ENCODE assay signal across 35 cellular contexts in the genomic region with DNA sequence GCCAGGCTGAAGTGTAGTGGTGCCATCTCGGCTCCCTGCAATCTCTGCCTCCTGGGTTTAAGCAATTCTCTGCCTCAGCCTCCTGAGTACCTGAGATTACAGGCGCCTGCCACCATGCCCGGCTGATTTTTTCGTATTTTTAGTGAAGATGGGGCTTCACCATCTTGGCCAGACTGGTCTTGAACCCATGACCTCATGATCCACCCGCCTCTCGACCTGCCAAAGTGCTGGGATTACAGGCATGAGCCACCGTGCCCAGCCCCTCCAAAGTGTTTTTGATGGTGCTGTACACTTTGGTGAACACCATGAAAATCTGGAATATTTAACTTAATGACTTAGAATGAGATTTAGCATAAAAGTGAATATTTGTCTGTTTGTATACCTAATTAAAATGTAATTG. TPM values are rescaled to one million over a fixed set of nuclear protein-coding genes. Genes with fewer than 3 reads are reported as not detected.
"Had no signal": no experiment of that assay in that cellular context is flagged by ENCODE, and none has a peak within 500 bp of the region (broad histone marks: within the 10 kb centered on the region; RNA-seq: fewer than 3 reads in every experiment).

No MANE protein-coding gene starts in this region.

- H3K9ac ChIP-seq: KMS-11 had no signal

- H3K36me3 ChIP-seq: MG63 had no signal

- H3K4me3 ChIP-seq: MG63 had no signal

- H3K9me3 ChIP-seq: MG63 had no signal

- DNase-seq: Karpas-422, Kasumi-1, KG1, MG63, MM.1S, MV-4-11, NCI-H1048, NCI-H1092, NCI-H1092 treated with DMSO at 0.1 percent for 48 hours, NCI-H1105, NCI-H1105 treated with DMSO at 0.1 percent for 48 hours, NCI-H1417 treated with DMSO at 0.1 percent for 48 hours, NCI-H1436, NCI-H1436 treated with DMSO at 0.1 percent for 48 hours, NCI-H146, NCI-H1694, NCI-H1694 treated with DMSO at 0.1 percent for 48 hours, NCI-H187, NCI-H187 treated with DMSO at 0.1 percent for 48 hours, NCI-H1930, NCI-H2029, NCI-H2029 treated with DMSO at 0.1 percent for 48 hours, NCI-H2081, NCI-H2081 treated with DMSO at 0.1 percent for 48 hours, NCI-H2107, NCI-H2171, NCI-H2171 treated with DMSO at 0.1 percent for 48 hours, NCI-H226, NCI-H345, NCI-H446, NCI-H446 treated with DMSO at 0.1 percent for 48 hours, NCI-H510A had no signal

- H3K27ac ChIP-seq: KMS-11 had no signal

- H3K27me3 ChIP-seq: MG63 had no signal

RNA-seq across cellular contexts. Expression of gene LUZP2, which starts 5.6 kb away (rescaled TPM):
- total RNA-seq: LHCN-M2, MCF 10A had no signal
